20 cellular contexts compared by ENCODE assay signal in genomic region chr2:51158236-51158635, GRCh38.
DNase-seq lines count a peak whose midpoint lies in the region; ATAC-seq and TF ChIP-seq lines count a peak whose summit lies in the region.
"Had no signal": no experiment of that assay in that cellular context is flagged by ENCODE, and none has a peak within 500 bp of the region (broad histone marks: within the 10 kb centered on the region; RNA-seq: fewer than 3 reads in every experiment).

No MANE protein-coding gene starts in this region.

- no peaks in the 10 kb centered on the region for H3K36me3 ChIP-seq in mammary epithelial cell (ENCODE audit: insufficient read depth, low read length)

- BruUV-seq in MCF 10A (replicated peaks; lab: Mats Ljungman, UMichigan) (no TSS peak), mammary epithelial cell (replicated peaks; lab: Mats Ljungman, UMichigan) (no TSS peak)

- no peak overlapping the region for H3K27ac ChIP-seq in mammary epithelial cell (ENCODE audit: insufficient read depth, low read depth, low read length)
- H3K27ac ChIP-seq: C4-2B, GM23248 had no signal

- no peak overlapping the region for H3K4me2 ChIP-seq in mammary epithelial cell (ENCODE audit: insufficient read depth, low read depth, low read length)
- H3K4me2 ChIP-seq: smooth muscle cell had no signal

- H3K4me1 Mint-ChIP-seq in MCF 10A (ENCODE audit: insufficient read depth, unreplicated experiment): no peaks in the 10 kb centered on the region
- no peaks in the 10 kb centered on the region for H3K4me1 Mint-ChIP-seq in activated T-cell treated with anti-CD3 and anti-CD28 coated beads, Interleukin-2, amount 50 U/mL, for 24 hours (ENCODE audit: low read depth)
- H3K4me1 Mint-ChIP-seq: immature natural killer cell, T-cell had no signal

- H3K9ac ChIP-seq in mammary epithelial cell (ENCODE audit: insufficient read depth, low read length): no peak overlapping the region
- H3K9ac ChIP-seq: GM23248 had no signal

- H3K9me3 Mint-ChIP-seq in MCF 10A (ENCODE audit: unreplicated experiment): no peaks in the 10 kb centered on the region
- H3K9me3 Mint-ChIP-seq in activated T-cell treated with anti-CD3 and anti-CD28 coated beads, Interleukin-2, amount 50 U/mL, for 24 hours: peaks cover 9% of the 10 kb centered on the region

- no peak overlapping the region for H3K27ac Mint-ChIP-seq in MCF 10A (ENCODE audit: low read depth, unreplicated experiment)
- H3K27ac Mint-ChIP-seq in activated T-cell treated with anti-CD3 and anti-CD28 coated beads, Interleukin-2, amount 50 U/mL, for 24 hours: no peak overlapping the region
- H3K27ac Mint-ChIP-seq: immature natural killer cell, T-cell had no signal

- H3K27me3 Mint-ChIP-seq in MCF 10A (ENCODE audit: insufficient read depth, unreplicated experiment): no peaks in the 10 kb centered on the region
- H3K27me3 Mint-ChIP-seq in activated T-cell treated with anti-CD3 and anti-CD28 coated beads, Interleukin-2, amount 50 U/mL, for 24 hours: no peaks in the 10 kb centered on the region
- H3K27me3 Mint-ChIP-seq: T-cell had no signal

- H3K9me3 ChIP-seq in mammary epithelial cell (replicated peaks; ENCODE audit: insufficient read depth, low read length): no peaks in the 10 kb centered on the region

- H3K4me1 ChIP-seq in mammary epithelial cell (ENCODE audit: insufficient read depth, low read length): no peaks in the 10 kb centered on the region

- ATAC-seq in HG03175 (IDR thresholded peaks at IDR 0.05; ENCODE audit: unreplicated experiment) (no peak), HG02884 (IDR thresholded peaks at IDR 0.05; ENCODE audit: unreplicated experiment) (no peak)
- ATAC-seq: Right ventricle myocardium inferior, T-cell had no signal

- dilution Hi-C loops in mammary epithelial cell (cut with HindIII; ENCODE audit: low sequenced_read_pairs): no loop called here

- H2AFZ ChIP-seq in mammary epithelial cell (ENCODE audit: low read depth, low read length): no peak overlapping the region
- H2AFZ ChIP-seq: GM23248 had no signal

- POLR2A ChIA-PET in MCF 10A (lab: Yijun Ruan, JAX): no interaction called here

- TF ChIP-seq CTCF in MCF 10A (IDR thresholded peaks at IDR 0.05; ENCODE audit: unreplicated experiment): no peak
- TF ChIP-seq CTCF in mammary epithelial cell (conservative IDR thresholded peaks at IDR 0.05 in 1 of 2, IDR thresholded peaks at IDR 0.05 in 1 of 2; ENCODE audit: extremely low read depth in 1 of 2, insufficient read depth in 1 of 2, low read depth in 1 of 2, low read length in 2 of 2): no peak

- no peaks in the 10 kb centered on the region for H4K20me1 ChIP-seq in mammary epithelial cell (ENCODE audit: insufficient read depth, low read length)

- H3K4me3 ChIP-seq in mammary epithelial cell (replicated peaks in 1 of 3; ENCODE audit: insufficient read depth in 1 of 3, low read depth in 2 of 3, low read length in 3 of 3): no peak overlapping the region
- H3K4me3 ChIP-seq: GM23248, smooth muscle cell had no signal

- in situ Hi-C loops in mammary epithelial cell (cut with MboI; ENCODE audit: low sequenced_read_pairs in 2 of 2): no loop called here

- no peaks in the 10 kb centered on the region for H3K79me2 ChIP-seq in mammary epithelial cell (ENCODE audit: insufficient read depth, low read length)

- DNase-seq in MCF 10A (ENCODE audit: unreplicated experiment): peak; percentile 75
- DNase-seq in mammary epithelial cell: no peak
- DNase-seq in NCI-H187 treated with DMSO at 0.1 percent for 48 hours (lab: John Stamatoyannopoulos, UW): peak; percentile 4
- peak; percentile 92 for DNase-seq in NCI-H69 (lab: John Stamatoyannopoulos, UW)
- DNase-seq in NAMALWA (ENCODE audit: low spot score): no peak
- no peak for DNase-seq in activated T-cell treated with anti-CD3 and anti-CD28 coated beads, Interleukin-2, amount 50 U/mL, for 24 hours
- DNase-seq: ACHN; activated CD4-positive, alpha-beta T cell treated with anti-CD3 and anti-CD28 coated beads, Interleukin-2, amount 50 U/mL, for 1 hour; activated CD8-positive, alpha-beta memory T cell treated with anti-CD3 and anti-CD28 coated beads, Interleukin-2, amount 50 U/mL, for 48 hours; activated effector memory CD4-positive, alpha-beta T cell treated with anti-CD3 and anti-CD28 coated beads, Interleukin-2, amount 50 U/mL, for 16 hours; GM23248; immature natural killer cell; KG1; stimulated activated CD4-positive, alpha-beta T cell treated with anti-CD3 and anti-CD28 coated beads, Interleukin-4, amount 100 ng/mL, for 4 hours; T-cell had no signal

- intact Hi-C loops in MCF 10A (cut with micrococcal nuclease) (no loop called here), mammary epithelial cell (cut with micrococcal nuclease) (no loop called here)

- CTCF ChIA-PET in MCF 10A (lab: Yijun Ruan, JAX): no interaction called here
- CTCF ChIA-PET in mammary epithelial cell (lab: Charles Lee; ENCODE audit: low non-redundant PET): no interaction called here

- H3K36me3 Mint-ChIP-seq in MCF 10A (ENCODE audit: insufficient read depth, unreplicated experiment): no peaks in the 10 kb centered on the region
- no peaks in the 10 kb centered on the region for H3K36me3 Mint-ChIP-seq in activated T-cell treated with anti-CD3 and anti-CD28 coated beads, Interleukin-2, amount 50 U/mL, for 24 hours (ENCODE audit: low read depth)
- H3K36me3 Mint-ChIP-seq: T-cell had no signal

- 93% methylated on average over 1 of the region's 1 CpG for WGBS in mammary epithelial cell (ENCODE audit: low coverage, missing lambda C conversion rate)

- H3K27me3 ChIP-seq in mammary epithelial cell (ENCODE audit: insufficient read depth, low read length): no peaks in the 10 kb centered on the region

- no peak overlapping the region for H3K4me3 Mint-ChIP-seq in MCF 10A (ENCODE audit: unreplicated experiment)
- no peak overlapping the region for H3K4me3 Mint-ChIP-seq in activated T-cell treated with anti-CD3 and anti-CD28 coated beads, Interleukin-2, amount 50 U/mL, for 24 hours
- H3K4me3 Mint-ChIP-seq: immature natural killer cell, T-cell had no signal

Comparison
In these comparisons a context has a peak if more than half of its experiments do, and no peak if none do; other contexts are left out.
1. DNase-seq: peak in MCF 10A (single experiment), NCI-H187 treated with DMSO at 0.1 percent for 48 hours (single experiment) and NCI-H69 (single experiment); none in mammary epithelial cell (single experiment), NAMALWA (single experiment) and activated T-cell treated with anti-CD3 and anti-CD28 coated beads, Interleukin-2, amount 50 U/mL, for 24 hours (single experiment).